ENCODE assay signal across 29 cellular contexts in the genomic region with DNA sequence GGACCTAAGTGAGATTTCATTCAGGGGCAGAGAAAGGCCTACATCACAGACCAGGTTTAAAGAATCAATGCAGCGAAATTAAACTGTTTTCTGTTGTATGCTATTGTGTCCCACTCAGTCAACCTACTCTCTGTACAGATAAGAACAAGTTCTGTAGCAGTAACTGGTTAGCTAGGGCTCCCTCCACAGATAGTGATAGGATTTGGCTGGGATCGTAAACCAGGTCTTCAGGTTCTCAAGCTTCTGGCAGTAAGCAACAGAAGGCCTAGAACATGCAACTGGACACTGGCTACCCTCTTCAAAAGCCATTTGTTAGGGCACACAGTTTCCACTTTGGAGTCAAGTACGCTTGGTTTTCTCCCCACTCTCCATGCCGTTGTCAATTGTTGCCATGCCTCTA.
"Had no signal": no experiment of that assay in that cellular context is flagged by ENCODE, and none has a peak within 500 bp of the region (broad histone marks: within the 10 kb centered on the region; RNA-seq: fewer than 3 reads in every experiment).

No MANE protein-coding gene starts in this region.

- FAIRE-seq: urothelium cell line had no signal

- H3K9me3 Mint-ChIP-seq: stimulated activated effector memory CD8-positive, alpha-beta T cell treated with anti-CD3 and anti-CD28 coated beads, Interleukin-12 subunit alpha, Interleukin-12 subunit beta, amount 100 ng/mL, for 72 hours; stimulated activated memory B cell treated with anti-CD40 and anti-IgM and Interleukin-4, amounts not matched to agents 10 μg/mL and 1 μg/mL and 100 μg/mL, for 72 hours; stimulated activated naive CD8-positive, alpha-beta T cell treated with anti-CD3 and anti-CD28 coated beads, Interleukin-15, amount 100 ng/mL, for 72 hours; stimulated activated naive CD8-positive, alpha-beta T cell treated with anti-CD3 and anti-CD28 coated beads, Interleukin-15, Interleukin-2, amounts not matched to agents 100 ng/mL and 50 ng/mL, for 24 hours; type B pancreatic cell had no signal

- H3K4me1 ChIP-seq: suprapubic skin, testis, thyroid gland, tibial artery, tibial nerve, transverse colon, upper lobe of left lung, upper lobe of right lung, uterus, vagina had no signal

- H3K27ac Mint-ChIP-seq: stimulated activated effector memory CD8-positive, alpha-beta T cell treated with anti-CD3 and anti-CD28 coated beads, Interleukin-12 subunit alpha, Interleukin-12 subunit beta, amount 100 ng/mL, for 72 hours; stimulated activated memory B cell treated with anti-CD40 and anti-IgM and Interleukin-4, amounts not matched to agents 10 μg/mL and 1 μg/mL and 100 μg/mL, for 72 hours; stimulated activated naive B cell treated with anti-CD40 and anti-IgM and Interleukin-4, amounts not matched to agents 10 μg/mL and 1 μg/mL and 100 μg/mL, for 72 hours; stimulated activated naive CD8-positive, alpha-beta T cell treated with anti-CD3 and anti-CD28 coated beads, Interleukin-15, Interleukin-2, amounts not matched to agents 100 ng/mL and 50 ng/mL, for 24 hours; type B pancreatic cell had no signal

- H3K4me3 Mint-ChIP-seq: stimulated activated effector memory CD8-positive, alpha-beta T cell treated with anti-CD3 and anti-CD28 coated beads, Interleukin-12 subunit alpha, Interleukin-12 subunit beta, amount 100 ng/mL, for 72 hours; stimulated activated memory B cell treated with anti-CD40 and anti-IgM and Interleukin-4, amounts not matched to agents 10 μg/mL and 1 μg/mL and 100 μg/mL, for 72 hours; stimulated activated naive B cell treated with anti-CD40 and anti-IgM and Interleukin-4, amounts not matched to agents 10 μg/mL and 1 μg/mL and 100 μg/mL, for 72 hours; stimulated activated naive CD8-positive, alpha-beta T cell treated with anti-CD3 and anti-CD28 coated beads, Interleukin-15, amount 100 ng/mL, for 72 hours; stimulated activated naive CD8-positive, alpha-beta T cell treated with anti-CD3 and anti-CD28 coated beads, Interleukin-15, Interleukin-2, amounts not matched to agents 100 ng/mL and 50 ng/mL, for 24 hours; type B pancreatic cell had no signal

- H3K36me3 Mint-ChIP-seq: stimulated activated effector memory CD8-positive, alpha-beta T cell treated with anti-CD3 and anti-CD28 coated beads, Interleukin-12 subunit alpha, Interleukin-12 subunit beta, amount 100 ng/mL, for 72 hours; stimulated activated memory B cell treated with anti-CD40 and anti-IgM and Interleukin-4, amounts not matched to agents 10 μg/mL and 1 μg/mL and 100 μg/mL, for 72 hours; type B pancreatic cell had no signal

- DNase-seq: stimulated activated CD4-positive, alpha-beta T cell treated with anti-CD3 and anti-CD28 coated beads, Interleukin-2, amount 100 ng/mL, for 48 hours; stimulated activated CD4-positive, alpha-beta T cell treated with anti-CD3 and anti-CD28 coated beads, Interleukin-4, amount 100 ng/mL, for 1 hour; stimulated activated CD4-positive, alpha-beta T cell treated with anti-CD3 and anti-CD28 coated beads, Interleukin-4, amount 100 ng/mL, for 24 hours; stimulated activated CD4-positive, alpha-beta T cell treated with anti-CD3 and anti-CD28 coated beads, Interleukin-4, amount 100 ng/mL, for 4 hours; stimulated activated CD8-positive, alpha-beta memory T cell treated with anti-CD3 and anti-CD28 coated beads, Interleukin-4, amount 100 ng/mL, for 48 hours; stimulated activated naive B cell treated with anti-CD40 and anti-IgM and Interleukin-4, amounts not matched to agents 10 μg/mL and 1 μg/mL and 100 μg/mL, for 72 hours; stimulated activated naive CD4-positive, alpha-beta T cell; stimulated activated naive CD4-positive, alpha-beta T cell treated with Interleukin-2 at 50 U/mL for 16 hours; stimulated activated naive CD8-positive, alpha-beta T cell treated with anti-CD3 and anti-CD28 coated beads, Interleukin-15, amount 100 ng/mL, for 72 hours; stimulated activated naive CD8-positive, alpha-beta T cell treated with anti-CD3 and anti-CD28 coated beads, Interleukin-15, Interleukin-2, amounts not matched to agents 100 U/mL and 50 U/mL, for 24 hours; stomach; substantia nigra; testis; thyroid gland; tibial artery; transverse colon; trophoblast cell; upper lobe of left lung; upper lobe of right lung; uterus had no signal

- H3K4me1 Mint-ChIP-seq: stimulated activated effector memory CD8-positive, alpha-beta T cell treated with anti-CD3 and anti-CD28 coated beads, Interleukin-12 subunit alpha, Interleukin-12 subunit beta, amount 100 ng/mL, for 72 hours; stimulated activated memory B cell treated with anti-CD40 and anti-IgM and Interleukin-4, amounts not matched to agents 10 μg/mL and 1 μg/mL and 100 μg/mL, for 72 hours; stimulated activated naive B cell treated with anti-CD40 and anti-IgM and Interleukin-4, amounts not matched to agents 10 μg/mL and 1 μg/mL and 100 μg/mL, for 72 hours; stimulated activated naive CD8-positive, alpha-beta T cell treated with anti-CD3 and anti-CD28 coated beads, Interleukin-15, amount 100 ng/mL, for 72 hours had no signal

- H3K27me3 Mint-ChIP-seq: type B pancreatic cell had no signal

- H3K36me3 ChIP-seq: stomach, suprapubic skin, thoracic aorta, thyroid gland, tibial artery, tibial nerve, transverse colon, upper lobe of left lung, upper lobe of right lung, uterus, vagina had no signal

- H3K9me3 ChIP-seq: stomach, suprapubic skin, testis, thoracic aorta, thyroid gland, tibial artery, tibial nerve, transverse colon, upper lobe of left lung, upper lobe of right lung, uterus, vagina had no signal

- H3K27me3 ChIP-seq: stomach, suprapubic skin, testis, thyroid gland, tibial artery, tibial nerve, transverse colon, upper lobe of left lung, uterus, vagina had no signal

- H3K4me3 ChIP-seq: stomach, suprapubic skin, testis, thoracic aorta, thyroid gland, tibial artery, tibial nerve, transverse colon, upper lobe of left lung, upper lobe of right lung, uterus, vagina had no signal

- H3K27ac ChIP-seq: stomach, suprapubic skin, testis, thoracic aorta, thyroid gland, tibial artery, tibial nerve, transverse colon, upper lobe of left lung, upper lobe of right lung, uterus, vagina had no signal

- ATAC-seq: stimulated activated effector memory CD8-positive, alpha-beta T cell treated with anti-CD3 and anti-CD28 coated beads, Interleukin-12 subunit alpha, Interleukin-12 subunit beta, amount 100 ng/mL, for 72 hours; stimulated activated memory B cell treated with anti-CD40 and anti-IgM and Interleukin-4, amounts not matched to agents 10 μg/mL and 1 μg/mL and 100 μg/mL, for 72 hours; stimulated activated naive B cell treated with anti-CD40 and anti-IgM and Interleukin-4, amounts not matched to agents 10 μg/mL and 1 μg/mL and 100 μg/mL, for 72 hours; stimulated activated naive CD8-positive, alpha-beta T cell treated with anti-CD3 and anti-CD28 coated beads, Interleukin-15, amount 100 ng/mL, for 72 hours; stimulated activated naive CD8-positive, alpha-beta T cell treated with anti-CD3 and anti-CD28 coated beads, Interleukin-15, Interleukin-2, amounts not matched to agents 100 U/mL and 50 U/mL, for 24 hours; upper lobe of right lung had no signal
